ENCODE assay signal across 8 cellular contexts in the genomic region with DNA sequence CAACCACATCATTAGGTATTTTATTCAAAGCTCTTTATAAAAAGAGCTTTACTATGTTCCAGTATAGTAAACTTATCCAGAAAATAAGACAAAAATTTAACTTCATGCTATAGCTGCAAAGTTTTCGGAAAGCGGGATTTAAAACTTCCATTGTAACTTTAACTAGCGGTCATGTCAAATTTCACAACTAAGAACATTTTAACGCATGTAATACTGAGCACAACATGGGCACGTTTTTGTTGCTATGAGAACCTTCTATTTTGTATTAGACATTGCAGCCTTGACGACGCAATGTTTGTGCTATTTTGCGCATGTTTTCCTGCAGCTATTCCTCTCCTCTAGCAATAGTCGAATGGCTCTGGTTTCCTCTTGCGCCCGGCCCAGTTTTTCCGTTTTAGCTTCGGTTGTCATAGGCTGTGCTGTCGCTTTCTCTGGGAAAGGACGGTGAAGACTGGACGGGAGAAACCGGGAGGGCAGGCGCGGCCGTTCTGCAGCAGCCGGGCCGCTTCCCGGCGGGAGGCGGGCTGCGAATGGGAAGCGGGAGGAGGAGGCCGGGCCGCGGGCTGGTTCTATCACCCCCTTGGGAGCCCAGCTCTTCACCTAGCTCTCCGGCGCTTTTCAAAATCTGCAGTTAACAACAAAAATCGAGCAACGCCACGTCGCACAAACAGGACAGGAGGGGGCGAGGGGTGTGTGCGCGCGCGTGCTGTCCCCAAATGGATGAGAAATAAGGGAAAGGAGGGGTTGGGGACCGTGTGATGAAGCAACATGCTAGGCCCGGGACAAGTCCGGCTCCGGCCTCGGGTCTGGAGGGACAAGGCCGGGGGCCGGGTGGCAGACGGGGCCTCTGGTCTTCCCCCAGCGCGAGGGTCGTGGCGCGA.
DNase-seq lines count a peak whose midpoint lies in the region; ATAC-seq and TF ChIP-seq lines count a peak whose summit lies in the region.

No MANE protein-coding gene starts in this region.

- H3K36me3 ChIP-seq in GM23248 (ENCODE audit: low read depth) (no peaks in the 10 kb centered on the region), KOPT-K1 (ENCODE audit: insufficient read depth, low read length) (no peaks in the 10 kb centered on the region), gastroesophageal sphincter (no peaks in the 10 kb centered on the region), neutrophil (no peaks in the 10 kb centered on the region), testis (ENCODE audit: low read depth, missing control alignments) (no peaks in the 10 kb centered on the region)

- peaks cover 32% of the 10 kb centered on the region for H3F3A ChIP-seq in GM23248 (ENCODE audit: insufficient read depth)

- H4K20me1 ChIP-seq in GM23248 (ENCODE audit: insufficient read depth), result no peaks in the 10 kb centered on the region

- peak overlapping the region; percentile 73 for H2AFZ ChIP-seq in GM23248

- H3K4me3 ChIP-seq in GM23248 (peak overlapping the region; percentile 91), gastroesophageal sphincter (peak overlapping the region; percentile 75 to 81), neutrophil (ENCODE audit: low read depth in 1 of 2, low read length in 1 of 2) (peak overlapping the region; percentile 80 to 86), testis (peak overlapping the region; percentile 68 to 82)

- 0 to 1% methylated on average over 42 to 53 of the region's 54 CpGs for WGBS in GM23248 (ENCODE audit: low coverage in 1 of 2, low lambda C conversion rate in 2 of 2, missing lambda C conversion rate in 2 of 2), 2 experiments
- WGBS in gastroesophageal sphincter (ENCODE audit: low coverage in 1 of 2), 2 donors, result 1% methylated on average over 11 of the region's 54 CpGs
- 0 to 1% methylated on average over 32 to 54 of the region's 54 CpGs for WGBS in testis, 2 donors

- H3K4me1 ChIP-seq in GM23248 (ENCODE audit: insufficient read depth) (peaks cover 27% of the 10 kb centered on the region), gastroesophageal sphincter (peaks cover 2 to 36% (median 8%) of the 10 kb centered on the region in 3 donors), neutrophil (ENCODE audit: control insufficient read depth in 1 of 2, insufficient read depth in 1 of 2, low read depth in 1 of 2, low read length in 1 of 2) (peaks cover 25 to 27% of the 10 kb centered on the region in 2 experiments), testis (peaks cover 15% of the 10 kb centered on the region)

- H3K9ac ChIP-seq in GM23248, result peak overlapping the region; percentile 100

- H3K9me3 ChIP-seq in GM23248 (ENCODE audit: low read depth) (no peaks in the 10 kb centered on the region), KOPT-K1 (ENCODE audit: insufficient read depth, low read length, poor library complexity, severe bottlenecking) (no peaks in the 10 kb centered on the region), gastroesophageal sphincter (no peaks in the 10 kb centered on the region), neutrophil (no peaks in the 10 kb centered on the region), testis (no peaks in the 10 kb centered on the region)

- TF ChIP-seq CTCF in gastroesophageal sphincter (IDR thresholded peaks at IDR 0.05), result peak in 1 of 4 experiments; percentile 18
- TF ChIP-seq CTCF in neutrophil (IDR thresholded peaks at IDR 0.05), result no peak
- no peak for TF ChIP-seq CTCF in testis (IDR thresholded peaks at IDR 0.05)

- H3K27ac ChIP-seq in GM23248, result peak overlapping the region; percentile 100
- H3K27ac ChIP-seq in KOPT-K1 (ENCODE audit: low read depth, low read length, poor library complexity, severe bottlenecking), result peak overlapping the region; percentile 96
- H3K27ac ChIP-seq in gastroesophageal sphincter, result peak overlapping the region; percentile 97 to 100 (median 100)
- peak overlapping the region; percentile 98 for H3K27ac ChIP-seq in neutrophil
- H3K27ac ChIP-seq in testis, result peak overlapping the region; percentile 99 to 100

- peak; percentile 58 for ATAC-seq in gastroesophageal sphincter

- intact Hi-C loops in testis (cut with DNase I; ENCODE audit: low total_unique reads), result loop anchor here (2.0 kb wide), 1 partner anchor 107 kb away; no protein-coding TSS in a partner anchor

- TF ChIP-seq POLR2A in gastroesophageal sphincter (IDR thresholded peaks at IDR 0.05), result peak; percentile 72 to 75
- no peak for TF ChIP-seq POLR2A in testis (IDR thresholded peaks at IDR 0.05)

- H3K4me2 ChIP-seq in GM23248 (ENCODE audit: unreplicated experiment), result peak overlapping the region; percentile 95

- no peak for TF ChIP-seq EP300 in gastroesophageal sphincter (IDR thresholded peaks at IDR 0.05)

- no peaks in the 10 kb centered on the region for H3K9me2 ChIP-seq in GM23248 (ENCODE audit: insufficient read depth)

- in situ Hi-C loops in GM23248 (cut with MboI), result no loop called here

- peak; percentile 95 for DNase-seq in DMS53 (lab: John Stamatoyannopoulos, UW)
- peak; percentile 95 for DNase-seq in GM23248
- peak; percentile 89 for DNase-seq in RPMI7951 (ENCODE audit: low read depth)
- DNase-seq in activated naive CD4-positive, alpha-beta T cell treated with Interleukin-2 at 50 U/mL for 16 hours, result peak; percentile 66
- DNase-seq in testis, result peak; percentile 77

- H3K79me2 ChIP-seq in GM23248 (ENCODE audit: insufficient read depth), result peaks cover 28% of the 10 kb centered on the region

- H3K27me3 ChIP-seq in GM23248 (replicated peaks; ENCODE audit: insufficient read depth) (no peaks in the 10 kb centered on the region), gastroesophageal sphincter (no peaks in the 10 kb centered on the region), neutrophil (no peaks in the 10 kb centered on the region), testis (no peaks in the 10 kb centered on the region)

Comparison
In these comparisons a context has a peak if more than half of its experiments do, and no peak if none do; other contexts are left out.
1. Peak in every context shown above with its lines: DNase-seq, ATAC-seq, H3K4me3 ChIP-seq and H3K27ac ChIP-seq.